ENCODE assay signal across 14 cellular contexts in the genomic region with DNA sequence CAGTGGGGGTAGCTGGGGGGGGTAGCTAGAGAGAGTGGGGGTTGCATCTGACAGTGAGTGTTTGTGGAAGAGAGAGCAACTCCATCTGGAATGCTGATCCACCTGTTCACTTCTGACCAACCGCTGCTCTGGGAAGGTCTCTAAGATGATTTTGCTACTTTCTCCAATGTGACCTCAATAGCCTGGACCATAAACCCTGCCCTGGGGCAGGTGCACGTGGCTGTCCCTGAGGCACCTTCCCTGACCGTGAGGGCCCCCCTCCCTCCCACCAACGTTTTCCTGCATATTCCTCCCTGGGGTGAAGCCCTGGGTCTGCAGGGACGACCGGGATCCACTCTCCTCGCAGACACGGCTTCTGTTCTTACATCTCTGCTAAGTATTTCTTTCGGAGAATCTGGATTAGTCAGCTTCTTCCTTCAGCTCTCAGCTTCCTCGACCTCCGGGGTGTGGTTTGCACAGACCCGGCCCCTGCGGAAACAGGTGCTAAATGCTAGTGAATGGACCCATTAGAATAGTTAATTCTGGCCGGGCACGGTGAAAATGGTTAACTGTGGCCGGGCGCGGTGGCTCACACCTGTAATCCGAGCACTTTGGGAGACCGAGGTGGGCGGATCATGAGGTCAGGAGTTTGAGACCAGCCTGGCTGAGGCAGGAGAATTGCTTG. TPM values are rescaled to one million over a fixed set of nuclear protein-coding genes. Genes with fewer than 3 reads are reported as not detected.
DNase-seq lines count a peak whose midpoint lies in the region; ATAC-seq and TF ChIP-seq lines count a peak whose summit lies in the region.
"Had no signal": no experiment of that assay in that cellular context is flagged by ENCODE, and none has a peak within 500 bp of the region (broad histone marks: within the 10 kb centered on the region; RNA-seq: fewer than 3 reads in every experiment).

No MANE protein-coding gene starts in this region.

- no peak overlapping the region for H4K8ac ChIP-seq in neuronal stem cell (ENCODE audit: low read depth, low read length)

- peak overlapping the region; percentile 54 for H2BK15ac ChIP-seq in neuronal stem cell (ENCODE audit: low read length)

- peaks cover 7% of the 10 kb centered on the region; the same call in 1 of the 2 replicates for H3K4me1 ChIP-seq in ES-I3 (ENCODE audit: insufficient read depth, low read length)
- no peaks in the 10 kb centered on the region for H3K4me1 ChIP-seq in HEK293 (ENCODE audit: control insufficient read depth, insufficient read depth, low read length)
- H3K4me1 ChIP-seq in neuronal stem cell (ENCODE audit: control insufficient read depth in 2 of 2, insufficient read depth in 1 of 2, low read depth in 1 of 2, low read length in 2 of 2) = peaks cover 0 to 5% of the 10 kb centered on the region in 2 donors

- WGBS in neuronal stem cell (ENCODE audit: extremely low coverage in 2 of 2, insufficient read length in 2 of 2, insufficient replicate concordance in 1 of 2), 2 donors = no CpG with 5 or more reads among the region's 21 CpGs

- H2AK5ac ChIP-seq in neuronal stem cell (ENCODE audit: low read depth, low read length) = peak overlapping the region; percentile 35

- no peak overlapping the region for H3K4ac ChIP-seq in neuronal stem cell (ENCODE audit: low read length)

- no peak overlapping the region for H4K91ac ChIP-seq in neuronal stem cell (ENCODE audit: low read depth, low read length, poor library complexity)

- no peak overlapping the region for H2BK12ac ChIP-seq in neuronal stem cell (ENCODE audit: low read length)

- H3K79me1 ChIP-seq in neuronal stem cell (ENCODE audit: low read depth, low read length) = no peaks in the 10 kb centered on the region

- H3K23ac ChIP-seq in neuronal stem cell (ENCODE audit: low read depth, low read length, poor library complexity) = no peak overlapping the region

- no peak overlapping the region for H2BK120ac ChIP-seq in neuronal stem cell (ENCODE audit: low read depth, low read length)

- H3K4me3 Mint-ChIP-seq in chondrocyte (ENCODE audit: unreplicated experiment) = no peak overlapping the region

- CTCF ChIA-PET in HEK293 (lab: Yijun Ruan, JAX) = no interaction called here

- no peaks in the 10 kb centered on the region for H3K9me3 Mint-ChIP-seq in chondrocyte (ENCODE audit: low read depth)

- no peak overlapping the region for H3K14ac ChIP-seq in neuronal stem cell (ENCODE audit: low read length)

- no peaks in the 10 kb centered on the region for H3K9me3 ChIP-seq in ES-I3 (ENCODE audit: control insufficient read depth, insufficient read depth, low read length)
- H3K9me3 ChIP-seq in HEK293 (ENCODE audit: control insufficient read depth, insufficient read depth, low read depth, low read length) = no peaks in the 10 kb centered on the region
- peaks cover 0 to 2% of the 10 kb centered on the region in 2 donors for H3K9me3 ChIP-seq in neuronal stem cell (replicated peaks in 1 of 2; ENCODE audit: control insufficient read depth in 2 of 2, insufficient read depth in 1 of 2, low read depth in 1 of 2, low read length in 2 of 2)

- H3K36me3 Mint-ChIP-seq in chondrocyte (ENCODE audit: low read depth) = no peaks in the 10 kb centered on the region

- no peak overlapping the region for H3K4me2 ChIP-seq in neuronal stem cell (ENCODE audit: insufficient read depth, low read length, poor library complexity, severe bottlenecking)
- H3K4me2 ChIP-seq: smooth muscle cell had no signal

- POLR2A ChIA-PET in HEK293 (lab: Yijun Ruan, JAX) = no interaction called here

- H3K4me1 Mint-ChIP-seq in chondrocyte (ENCODE audit: low read depth) = peaks cover 8% of the 10 kb centered on the region

- H3K27ac ChIP-seq in HEK293 (ENCODE audit: extremely low read depth, low read depth, low read length) (no peak overlapping the region), neuronal stem cell (replicated peaks; ENCODE audit: low read length) (no peak overlapping the region)

- TF ChIP-seq CTCF in HEK293 (tag by site-specific recombination; IDR thresholded peaks at IDR 0.05) = no peak
- TF ChIP-seq CTCF in chondrocyte (IDR thresholded peaks at IDR 0.05) = no peak

- H3K18ac ChIP-seq in neuronal stem cell (ENCODE audit: low read length) = peak overlapping the region; percentile 38

- H3K4me3 ChIP-seq in HEK293 (ENCODE audit: low read depth, low read length) (no peak overlapping the region), neuronal stem cell (ENCODE audit: low read length in 2 of 2) (no peak overlapping the region)
- H3K4me3 ChIP-seq: smooth muscle cell had no signal

- peak; percentile 50 for DNase-seq in chondrocyte (ENCODE audit: low spot score)
- no peak for DNase-seq in neuronal stem cell (ENCODE audit: low spot score)
- DNase-seq in stimulated activated CD4-positive, alpha-beta T cell treated with anti-CD3 and anti-CD28 coated beads, Interleukin-1b, Interleukin-23, amount 100 ng/mL, for 48 hours = no peak
- DNase-seq in C1 segment of cervical spinal cord (lab: John Stamatoyannopoulos, UW) = no peak
- no peak for DNase-seq in SW 1271 (lab: John Stamatoyannopoulos, UW)
- DNase-seq: COR-L47, mesendoderm, NCI-H146, NCI-H526 treated with DMSO at 0.1 percent for 48 hours, Right ventricle myocardium superior had no signal

- no peak overlapping the region for H2BK5ac ChIP-seq in neuronal stem cell (ENCODE audit: low read length)

- no peaks in the 10 kb centered on the region for H3K27me3 ChIP-seq in neuronal stem cell (ENCODE audit: control insufficient read depth in 3 of 3, insufficient read depth in 3 of 3, low read depth in 1 of 3, low read length in 3 of 3)

- no peak overlapping the region for H3K27ac Mint-ChIP-seq in chondrocyte (ENCODE audit: unreplicated experiment)

- peak overlapping the region; percentile 27; the same call in 1 of the 2 replicates for H3K9ac ChIP-seq in ES-I3 (ENCODE audit: low read depth, low read length)
- H3K9ac ChIP-seq in neuronal stem cell (ENCODE audit: low read depth, low read length, poor library complexity) = no peak overlapping the region

- ATAC-seq in HG03460 (IDR thresholded peaks at IDR 0.05; ENCODE audit: unreplicated experiment) = no peak

- no peaks in the 10 kb centered on the region for H3K36me3 ChIP-seq in ES-I3 (ENCODE audit: insufficient read depth, low read length)
- no peaks in the 10 kb centered on the region for H3K36me3 ChIP-seq in HEK293 (ENCODE audit: control insufficient read depth in 2 of 2, insufficient read depth in 1 of 2, low read length in 2 of 2)
- no peaks in the 10 kb centered on the region for H3K36me3 ChIP-seq in neuronal stem cell (replicated peaks in 1 of 2; ENCODE audit: control insufficient read depth in 2 of 2, insufficient read depth in 2 of 2, low read length in 2 of 2)

- H3K27me3 Mint-ChIP-seq in chondrocyte (ENCODE audit: low read depth) = no peaks in the 10 kb centered on the region

- peak overlapping the region; percentile 59 for H2AFZ ChIP-seq in neuronal stem cell (ENCODE audit: low read length)

TF ChIP-seq in HEK293, 187 proteins besides CTCF, POLR2A, EP300 and RAD21:
- TF ChIP-seq, protein P1, sequence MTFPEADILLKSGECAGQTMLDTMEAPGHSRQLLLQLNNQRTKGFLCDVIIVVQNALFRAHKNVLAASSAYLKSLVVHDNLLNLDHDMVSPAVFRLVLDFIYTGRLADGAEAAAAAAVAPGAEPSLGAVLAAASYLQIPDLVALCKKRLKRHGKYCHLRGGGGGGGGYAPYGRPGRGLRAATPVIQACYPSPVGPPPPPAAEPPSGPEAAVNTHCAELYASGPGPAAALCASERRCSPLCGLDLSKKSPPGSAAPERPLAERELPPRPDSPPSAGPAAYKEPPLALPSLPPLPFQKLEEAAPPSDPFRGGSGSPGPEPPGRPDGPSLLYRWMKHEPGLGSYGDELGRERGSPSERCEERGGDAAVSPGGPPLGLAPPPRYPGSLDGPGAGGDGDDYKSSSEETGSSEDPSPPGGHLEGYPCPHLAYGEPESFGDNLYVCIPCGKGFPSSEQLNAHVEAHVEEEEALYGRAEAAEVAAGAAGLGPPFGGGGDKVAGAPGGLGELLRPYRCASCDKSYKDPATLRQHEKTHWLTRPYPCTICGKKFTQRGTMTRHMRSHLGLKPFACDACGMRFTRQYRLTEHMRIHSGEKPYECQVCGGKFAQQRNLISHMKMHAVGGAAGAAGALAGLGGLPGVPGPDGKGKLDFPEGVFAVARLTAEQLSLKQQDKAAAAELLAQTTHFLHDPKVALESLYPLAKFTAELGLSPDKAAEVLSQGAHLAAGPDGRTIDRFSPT (tag by site-specific recombination; IDR thresholded peaks at IDR 0.05) = no peak
- TF ChIP-seq ZNF596 (tag by site-specific recombination; IDR thresholded peaks at IDR 0.05) = peak; percentile 44

RNA-seq across cellular contexts. Expression of a gene that starts 21.4 kb away (rescaled TPM):
- total RNA-seq in chondrocyte = 6.8 to 8.0 TPM (median 7.7 TPM) in 3 replicates
- polyA plus RNA-seq in neuronal stem cell (2013, experiment 1 of 2) = 32.6 TPM
- polyA plus RNA-seq in neuronal stem cell (2013, experiment 2 of 2) = 33.7 TPM

RNA-seq across cellular contexts. Expression of a gene that starts 58.8 kb away (rescaled TPM):
- 37.6 to 42.2 TPM (median 42.0 TPM) in 3 replicates for total RNA-seq in chondrocyte
- 42.2 TPM for polyA plus RNA-seq in neuronal stem cell (2013, experiment 1 of 2)
- polyA plus RNA-seq in neuronal stem cell (2013, experiment 2 of 2) = 42.0 TPM
